In genomic region chr4:127482049-127482448, GRCh38 we compare ENCODE assay signal across 1 cellular context.
A peak's percentile ranks its signal among the peaks of the same experiment; 100 is the strongest.
TF ChIP-seq lines count a peak whose summit lies in the region.

No MANE protein-coding gene starts in this region.

TF ChIP-seq in HepG2, 621 proteins besides CTCF, POLR2A, EP300 and RAD21 (continued from another document):
- TF ChIP-seq CREB1 (IDR thresholded peaks at IDR 0.05) (peak; percentile 45), CREB1 (CRISPR knock-in tag; IDR thresholded peaks at IDR 0.05) (no peak)
TF ChIP-seq in HepG2: peak in this region for 1.
